In genomic region chr3:38638354-38638753, GRCh38 we compare ENCODE assay signal across 19 cellular contexts. TPM values are rescaled to one million over a fixed set of nuclear protein-coding genes. Genes with fewer than 3 reads are reported as not detected.
DNase-seq lines count a peak whose midpoint lies in the region; ATAC-seq, FAIRE-seq and TF ChIP-seq lines count a peak whose summit lies in the region.
"Had no signal": no experiment of that assay in that cellular context is flagged by ENCODE, and none has a peak within 500 bp of the region (broad histone marks: within the 10 kb centered on the region; RNA-seq: fewer than 3 reads in every experiment).

No MANE protein-coding gene starts in this region.

- peak overlapping the region; percentile 5; the same call in 1 of the 2 replicates for H2BK15ac ChIP-seq in H1 (ENCODE audit: low read length)
- no peak overlapping the region for H2BK15ac ChIP-seq in neuronal stem cell (ENCODE audit: low read length)

- H3K27ac Mint-ChIP-seq in GM23338: peak overlapping the region; percentile 45; the same call in 1 of the 2 replicates
- H3K27ac Mint-ChIP-seq: CD14-positive monocyte, IgD-negative memory B cell had no signal

- H3K79me1 ChIP-seq in H1 (ENCODE audit: low read depth, low read length) (0 out of 2 replicates have a peak, but pooled peaks cover 3% of the 10 kb centered on the region), neuronal stem cell (ENCODE audit: low read depth, low read length) (no peaks in the 10 kb centered on the region)

- H3K4me1 ChIP-seq in heart left ventricle (peaks cover 0 to 97% (median 35%) of the 10 kb centered on the region in 12 donors), GM23338 (ENCODE audit: insufficient read depth) (peaks cover 36% of the 10 kb centered on the region), H1 (replicated peaks in 1 of 4; ENCODE audit: control insufficient read depth in 3 of 4, insufficient read depth in 4 of 4, low read length in 3 of 4) (peaks cover 10 to 35% (median 16%) of the 10 kb centered on the region in 4 experiments), neuronal stem cell (ENCODE audit: control insufficient read depth in 2 of 2, insufficient read depth in 1 of 2, low read depth in 1 of 2, low read length in 2 of 2) (peaks cover 0 to 18% of the 10 kb centered on the region in 2 donors)

- H3K27me3 Mint-ChIP-seq in GM23338 (ENCODE audit: insufficient read depth, low read depth, poor library complexity): peaks cover 15% of the 10 kb centered on the region

- H3K4me2 ChIP-seq in GM23338 (peak overlapping the region; percentile 55; the same call in 1 of the 2 replicates), H1 (ENCODE audit: insufficient read depth in 1 of 2, low read depth in 2 of 2, low read length in 2 of 2) (peak overlapping the region in 1 of 2 experiments; percentile 13; a peak in 2 of 4 replicates), neuronal stem cell (ENCODE audit: insufficient read depth, low read length, poor library complexity, severe bottlenecking) (no peak overlapping the region)

- H2AFZ ChIP-seq in GM23338 (no peak overlapping the region), H1 (ENCODE audit: low read length) (no peak overlapping the region), neuronal stem cell (ENCODE audit: low read length) (no peak overlapping the region)

- H2AK5ac ChIP-seq in H1 (ENCODE audit: low read depth, low read length) (peak overlapping the region; percentile 77), neuronal stem cell (ENCODE audit: low read depth, low read length) (peak overlapping the region; percentile 7)

- no peaks in the 10 kb centered on the region for H3K36me3 Mint-ChIP-seq in GM23338 (ENCODE audit: low read depth)
- H3K36me3 Mint-ChIP-seq: CD14-positive monocyte; CD4-positive, alpha-beta memory T cell; IgD-negative memory B cell had no signal

- ATAC-seq in heart left ventricle (no peak), GM23338 (no peak), HG03354 (IDR thresholded peaks at IDR 0.05; ENCODE audit: poor library complexity, severe bottlenecking, unreplicated experiment) (no peak)
- ATAC-seq: HepG2 had no signal

- TF ChIP-seq EP300 in H1 (IDR thresholded peaks at IDR 0.05; ENCODE audit: borderline replicate concordance in 1 of 2, low read depth in 2 of 2, low read length in 2 of 2): no peak

- H2BK20ac ChIP-seq in H1 (ENCODE audit: low read length): peak overlapping the region; percentile 35; the same call in 1 of the 2 replicates

- TF ChIP-seq CTCF in heart left ventricle (IDR thresholded peaks at IDR 0.05): no peak
- TF ChIP-seq CTCF in GM23338 (conservative IDR thresholded peaks at IDR 0.05; ENCODE audit: low read depth in 2 of 2): no peak
- no peak for TF ChIP-seq CTCF in H1 (IDR thresholded peaks at IDR 0.05; ENCODE audit: control extremely low read depth in 1 of 3, insufficient read depth in 1 of 3, low read depth in 1 of 3, low read length in 3 of 3)

- H2BK12ac ChIP-seq in H1 (ENCODE audit: low read depth, low read length) (peak overlapping the region; percentile 82), neuronal stem cell (ENCODE audit: low read length) (no peak overlapping the region)

- H3K4me3 Mint-ChIP-seq in GM23338: no peak overlapping the region; the same call in 2 of the 3 replicates
- H3K4me3 Mint-ChIP-seq: CD14-positive monocyte; CD4-positive, alpha-beta memory T cell; IgD-negative memory B cell had no signal

- POLR2A ChIA-PET in H1 (lab: Charles Lee; ENCODE audit: partially characterized antibody): no interaction called here

- no peaks in the 10 kb centered on the region for H3K79me2 ChIP-seq in GM23338 (replicated peaks; ENCODE audit: insufficient read depth)
- no peaks in the 10 kb centered on the region for H3K79me2 ChIP-seq in H1 (ENCODE audit: control insufficient read depth in 1 of 2, insufficient read depth in 2 of 2, low read length in 2 of 2)

- H3K23me2 ChIP-seq in H1 (ENCODE audit: low read depth, low read length): no peaks in the 10 kb centered on the region; the same call in 1 of the 2 replicates

- H3K4me3 ChIP-seq in heart left ventricle (no peak overlapping the region), GM23338 (no peak overlapping the region), H1 (ENCODE audit: extremely low read depth in 1 of 4, insufficient read depth in 2 of 4, low read depth in 3 of 4, low read length in 4 of 4) (no peak overlapping the region), neuronal stem cell (ENCODE audit: low read length in 2 of 2) (no peak overlapping the region)
- H3K4me3 ChIP-seq: BLaER1 had no signal

- H3K23ac ChIP-seq in H1 (ENCODE audit: insufficient read length) (no peak overlapping the region), neuronal stem cell (ENCODE audit: low read depth, low read length, poor library complexity) (no peak overlapping the region)

- CTCF ChIA-PET in H1 (lab: Charles Lee; ENCODE audit: partially characterized antibody): interaction anchor here (0.9 to 30.9 kb wide), 7 partner anchors 1 to 143 kb away, joined by 3 to 538 read pairs (median 4); partner anchors contain the start of genes EXOG and SCN5A

- TF ChIP-seq POLR2A in heart left ventricle (IDR thresholded peaks at IDR 0.05) (no peak), H1 (IDR thresholded peaks at IDR 0.05; ENCODE audit: control extremely low read depth in 1 of 2, low read depth in 2 of 2, low read length in 2 of 2) (no peak)

- H3K18ac ChIP-seq in H1 (ENCODE audit: extremely low read depth, low read length): peak overlapping the region; percentile 7; the same call in 1 of the 2 replicates
- peak overlapping the region; percentile 29 for H3K18ac ChIP-seq in neuronal stem cell (ENCODE audit: low read length)

- WGBS in heart left ventricle, 4 donors: 41 to 77% (median 65%) methylated on average over 1 to 2 of the region's 2 CpGs
- 79% methylated on average over 2 of the region's 2 CpGs; no CpG with 5 or more reads in 1 of the 2 experiments for WGBS in H1 (ENCODE audit: extremely low coverage in 1 of 2, insufficient coverage in 1 of 2, insufficient read length in 1 of 2, insufficient replicate concordance in 2 of 2, low coverage in 1 of 2, low lambda C conversion rate in 2 of 2, missing lambda C conversion rate in 1 of 2), 2 experiments
- WGBS in neuronal stem cell (ENCODE audit: extremely low coverage in 2 of 2, insufficient read length in 2 of 2, insufficient replicate concordance in 1 of 2), 2 donors: no CpG with 5 or more reads among the region's 2 CpGs

- H3K9me2 ChIP-seq in GM23338 (ENCODE audit: insufficient read depth): no peaks in the 10 kb centered on the region

- no peaks in the 10 kb centered on the region for H3F3A ChIP-seq in GM23338 (replicated peaks; ENCODE audit: low read depth)

- H3K4ac ChIP-seq in H1 (replicated peaks; ENCODE audit: insufficient read length, low read depth, low read length) (peak overlapping the region; percentile 40), neuronal stem cell (ENCODE audit: low read length) (no peak overlapping the region)

- H4K20me1 ChIP-seq in GM23338 (replicated peaks; ENCODE audit: insufficient read depth) (0 out of 2 replicates have a peak, but pooled peaks cover 4% of the 10 kb centered on the region), H1 (replicated peaks in 1 of 2; ENCODE audit: control insufficient read depth in 1 of 2, insufficient read depth in 2 of 2, low read length in 2 of 2) (peaks cover 0 to 7% of the 10 kb centered on the region in 2 experiments)
- H4K20me1 ChIP-seq: BLaER1 had no signal

- TF ChIP-seq RAD21 in H1 (IDR thresholded peaks at IDR 0.05 in 1 of 2, conservative IDR thresholded peaks at IDR 0.05 in 1 of 2; ENCODE audit: low read depth in 2 of 2, low read length in 2 of 2): no peak

- H3K27me3 ChIP-seq in heart left ventricle (no peaks in the 10 kb centered on the region), GM23338 (ENCODE audit: insufficient read depth) (no peaks in the 10 kb centered on the region), H1 (replicated peaks in 1 of 4; ENCODE audit: control insufficient read depth in 3 of 4, extremely low read depth in 1 of 4, insufficient read depth in 3 of 4, low read length in 3 of 4) (no peaks in the 10 kb centered on the region), neuronal stem cell (ENCODE audit: control insufficient read depth in 3 of 3, insufficient read depth in 3 of 3, low read depth in 1 of 3, low read length in 3 of 3) (peaks cover 0 to 93% (median 0%) of the 10 kb centered on the region in 3 experiments)
- H3K27me3 ChIP-seq: BLaER1 had no signal

- H3K36me3 ChIP-seq in heart left ventricle: no peaks in the 10 kb centered on the region
- no peaks in the 10 kb centered on the region for H3K36me3 ChIP-seq in GM23338 (ENCODE audit: insufficient read depth)
- no peaks in the 10 kb centered on the region for H3K36me3 ChIP-seq in H1 (ENCODE audit: control insufficient read depth in 2 of 4, insufficient read depth in 4 of 4, low read length in 3 of 4)
- no peaks in the 10 kb centered on the region for H3K36me3 ChIP-seq in neuronal stem cell (replicated peaks in 1 of 2; ENCODE audit: control insufficient read depth in 2 of 2, insufficient read depth in 2 of 2, low read length in 2 of 2)
- H3K36me3 ChIP-seq: BLaER1 had no signal

- H2BK5ac ChIP-seq in H1 (ENCODE audit: low read depth, low read length) (no peak overlapping the region), neuronal stem cell (ENCODE audit: low read length) (peak overlapping the region; percentile 13)

- no peaks in the 10 kb centered on the region for H3K9me3 Mint-ChIP-seq in GM23338
- H3K9me3 Mint-ChIP-seq: CD14-positive monocyte; CD4-positive, alpha-beta memory T cell; IgD-negative memory B cell had no signal

- intact Hi-C loops in heart left ventricle (cut with DNase I): no loop called here
- intact Hi-C loops in cardiac septum (cut with DNase I): no loop called here

- peak overlapping the region in 1 of 4 experiments; percentile 18; a peak in 1 of 7 replicates for H3K9ac ChIP-seq in H1 (replicated peaks in 1 of 4; ENCODE audit: extremely low read depth in 1 of 4, low read depth in 3 of 4, low read length in 3 of 4)
- H3K9ac ChIP-seq in neuronal stem cell (ENCODE audit: low read depth, low read length, poor library complexity): no peak overlapping the region
- H3K9ac ChIP-seq: BLaER1 had no signal

- H4K8ac ChIP-seq in H1 (ENCODE audit: extremely low read depth, insufficient read depth, low read length) (no peak overlapping the region), neuronal stem cell (ENCODE audit: low read depth, low read length) (no peak overlapping the region)

- peaks cover 51% of the 10 kb centered on the region for H3K4me1 Mint-ChIP-seq in GM23338
- H3K4me1 Mint-ChIP-seq: CD14-positive monocyte had no signal

- no peak for FAIRE-seq in H1 (lab: Jason Lieb, UNC)
- FAIRE-seq: H54, HepG2, HTR-8/SVneo had no signal

- no peak overlapping the region for H3K56ac ChIP-seq in H1 (replicated peaks; ENCODE audit: insufficient read length, low read depth, low read length)

- H4K91ac ChIP-seq in H1 (replicated peaks; ENCODE audit: insufficient read length, low read length) (peak overlapping the region; percentile 17), neuronal stem cell (ENCODE audit: low read depth, low read length, poor library complexity) (no peak overlapping the region)

- peak overlapping the region in 7 of 12 donors; percentile 7 to 97 (median 55) for H3K27ac ChIP-seq in heart left ventricle
- 0 out of 2 replicates have a peak overlapping the region, but pooled peaks have one; percentile 53 for H3K27ac ChIP-seq in GM23338 (ENCODE audit: low read depth)
- H3K27ac ChIP-seq in H1 (ENCODE audit: low read depth, low read length): no peak overlapping the region
- H3K27ac ChIP-seq in neuronal stem cell (replicated peaks; ENCODE audit: low read length): no peak overlapping the region

- H3K14ac ChIP-seq in H1 (ENCODE audit: insufficient read length) (no peak overlapping the region), neuronal stem cell (ENCODE audit: low read length) (peak overlapping the region; percentile 22)

- H3K9me3 ChIP-seq in heart left ventricle (no peaks in the 10 kb centered on the region), H1 (ENCODE audit: insufficient read depth in 2 of 2, low read depth in 1 of 2, low read length in 1 of 2) (no peaks in the 10 kb centered on the region), neuronal stem cell (replicated peaks in 1 of 2; ENCODE audit: control insufficient read depth in 2 of 2, insufficient read depth in 1 of 2, low read depth in 1 of 2, low read length in 2 of 2) (no peaks in the 10 kb centered on the region)
- H3K9me3 ChIP-seq: BLaER1 had no signal

- DNase-seq in heart left ventricle: peak in 1 of 5 donors; percentile 13
- no peak for DNase-seq in cardiac septum (ENCODE audit: low spot score)
- DNase-seq in GM23338 (ENCODE audit: low spot score): no peak
- no peak for DNase-seq in H1 (ENCODE audit: low read depth in 1 of 2, low spot score in 2 of 2)
- no peak for DNase-seq in neuronal stem cell (ENCODE audit: low spot score)
- DNase-seq in NOMO-1 treated with dmso at 0.1 percent for 144 hours (lab: John Stamatoyannopoulos, UW; ENCODE audit: unreplicated experiment): no peak
- no peak for DNase-seq in DMS 273 treated with DMSO at 0.1 percent for 48 hours (lab: John Stamatoyannopoulos, UW)
- DNase-seq: 8988T; CD4-positive, alpha-beta memory T cell; DMS79 treated with DMSO at 0.1 percent for 48 hours; GF-D8; HCEC 1CT had no signal

- H2BK120ac ChIP-seq in H1 (replicated peaks; ENCODE audit: low read depth, low read length) (no peak overlapping the region), neuronal stem cell (ENCODE audit: low read depth, low read length) (no peak overlapping the region)

- H4K5ac ChIP-seq in H1 (ENCODE audit: insufficient read length, low read depth, low read length): no peak overlapping the region

RNA-seq across cellular contexts. Expression of gene SCN5A, which starts 11.1 kb away (rescaled TPM):
- total RNA-seq in heart left ventricle: 100 to 1,000 TPM; 133 to 242 (median 198) TPM
- polyA plus RNA-seq in heart left ventricle: 10 to 100 TPM; 88.4 to 92.5 TPM
- 166 TPM for total RNA-seq in cardiac septum
- 8.2 and 10.6 TPM in 2 replicates for total RNA-seq in GM23338 (2014; rRNA removed; shearing (Covaris generic))
- polyA plus RNA-seq in GM23338 (2016; fragmentation: Nextera tagmentation; extraction: Ambion mirVana): 8.4 and 10.2 TPM in 2 replicates
- total RNA-seq in H1 (2021; fragmentation: NEBNext Ultra II Directional; extraction: Animal tissue kit (Norgen Biotek cat#: 25700)): 11.4 and 16.5 TPM in 2 replicates
- 4.8 and 6.8 TPM in 2 replicates for polyA plus RNA-seq in H1 (2011; rRNA removed)
- polyA plus RNA-seq in H1 (2011; cell fraction: cytosol; rRNA removed): 4.0 TPM
- polyA plus RNA-seq in H1 (2011; cell fraction: nucleus; rRNA removed): 14.7 TPM
- polyA plus RNA-seq in H1 (2012, experiment 1 of 2): 4.1 to 5.5 TPM (median 4.6 TPM) in 4 replicates
- 2.6 TPM for polyA plus RNA-seq in H1 (2012, experiment 2 of 2)
- 5.3 TPM for polyA plus RNA-seq in H1 (2013, experiment 1 of 2)
- polyA plus RNA-seq in H1 (2013, experiment 2 of 2): 5.8 TPM
- 12.6 and 14.0 TPM in 2 replicates for polyA minus RNA-seq in H1 (2011; rRNA and poly(A)+ RNA removed)
- 5.4 TPM for polyA minus RNA-seq in H1 (2011; cell fraction: cytosol; rRNA and poly(A)+ RNA removed)
- polyA minus RNA-seq in H1 (2011; cell fraction: nucleus; rRNA and poly(A)+ RNA removed): 14.3 TPM
- 1.3 TPM for polyA plus RNA-seq in neuronal stem cell (2013, experiment 1 of 2)
- polyA plus RNA-seq in neuronal stem cell (2013, experiment 2 of 2): 1.5 TPM
- total RNA-seq: HepG2 had no signal
- polyA plus RNA-seq: CD14-positive monocyte; CD4-positive, alpha-beta memory T cell; IgD-negative memory B cell had no signal

Comparison
In these comparisons a context has a peak if more than half of its experiments do, and no peak if none do; other contexts are left out.
1. H3K27ac ChIP-seq: peak in heart left ventricle (7 of 12) and GM23338 (single experiment); none in H1 (single experiment) and neuronal stem cell (single experiment).